Comparison of ENCODE assay signal across 9 cellular contexts in the genomic region with DNA sequence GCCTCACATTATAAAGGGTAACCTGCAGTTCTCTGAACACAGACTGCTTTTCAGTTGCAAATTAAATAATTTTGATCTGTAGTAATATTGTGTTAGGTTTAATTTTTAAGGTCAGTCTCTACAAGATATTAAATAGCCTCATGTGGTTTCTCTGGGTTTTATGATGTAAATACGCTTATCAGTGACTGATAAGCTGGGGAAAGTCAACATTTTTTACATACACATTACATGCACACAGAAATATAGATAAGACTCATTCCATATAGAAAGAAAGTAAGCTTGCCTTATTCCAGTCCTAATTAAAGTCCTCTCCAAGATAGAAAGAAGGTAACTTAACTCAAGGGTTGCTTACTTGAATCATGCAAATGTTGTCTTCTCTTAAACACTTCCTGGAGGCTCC. TPM values are rescaled to one million over a fixed set of nuclear protein-coding genes. Genes with fewer than 3 reads are reported as not detected.
"Had no signal": no experiment of that assay in that cellular context is flagged by ENCODE, and none has a peak within 500 bp of the region (broad histone marks: within the 10 kb centered on the region; RNA-seq: fewer than 3 reads in every experiment).

No MANE protein-coding gene starts in this region.

- DNase-seq: GDM1, GF-D8 had no signal

- H3K4me3 ChIP-seq: GM12878 had no signal

- ATAC-seq: GM12878 had no signal

- FAIRE-seq: G401.6, GM12878, GM12891, GM12892, GM18507, GM19239 had no signal

RNA-seq across cellular contexts. Expression of a gene that starts 1.6 kb away (rescaled TPM):
- total RNA-seq: G401, GM12878 had no signal
- polyA plus RNA-seq: GM12878 had no signal

RNA-seq across cellular contexts. Expression of a gene that starts 16.4 kb away (rescaled TPM):
- total RNA-seq: G401, GM12878 had no signal
- polyA plus RNA-seq: GM12878 had no signal
